13 cellular contexts compared by ENCODE assay signal in genomic region chr1:213669964-213670691, GRCh38.
DNase-seq lines count a peak whose midpoint lies in the region; ATAC-seq and TF ChIP-seq lines count a peak whose summit lies in the region.
"Had no signal": no experiment of that assay in that cellular context is flagged by ENCODE, and none has a peak within 500 bp of the region (broad histone marks: within the 10 kb centered on the region; RNA-seq: fewer than 3 reads in every experiment).

No MANE protein-coding gene starts in this region.

- H3K9me3 ChIP-seq in left ventricle myocardium inferior (replicated peaks) = no peaks in the 10 kb centered on the region

- POLR2A ChIA-PET in naive thymus-derived CD8-positive, alpha-beta T cell (lab: Charles Lee) = no interaction called here

- H3K4me1 Mint-ChIP-seq in activated CD4-positive, alpha-beta T cell treated with anti-CD3 and anti-CD28 coated beads, Interleukin-2, amount 10 ng/mL, durations not matched to agents 24 days and 14 days = peaks cover 3% of the 10 kb centered on the region
- H3K4me1 Mint-ChIP-seq in naive thymus-derived CD8-positive, alpha-beta T cell = peaks cover 3 to 10% (median 8%) of the 10 kb centered on the region in 4 donors
- H3K4me1 Mint-ChIP-seq: brain, natural killer cell had no signal

- H3K4me3 ChIP-seq in left ventricle myocardium inferior = no peak overlapping the region

- no peaks in the 10 kb centered on the region for H3K9me3 Mint-ChIP-seq in activated CD4-positive, alpha-beta T cell treated with anti-CD3 and anti-CD28 coated beads, Interleukin-2, amount 10 ng/mL, durations not matched to agents 24 days and 14 days
- peaks cover 0 to 4% (median 0%) of the 10 kb centered on the region in 9 donors for H3K9me3 Mint-ChIP-seq in naive thymus-derived CD8-positive, alpha-beta T cell
- H3K9me3 Mint-ChIP-seq: brain; natural killer cell; T-helper 1 cell treated with Interleukin-12 subunit alpha and Interleukin-12 subunit beta and Interleukin-4 antibody, amounts not matched to agents 30 μg/mL and 1 μg/mL, for 36 hours had no signal

- no peak overlapping the region for H3K27ac Mint-ChIP-seq in activated CD4-positive, alpha-beta T cell treated with anti-CD3 and anti-CD28 coated beads, Interleukin-2, amount 10 ng/mL, durations not matched to agents 24 days and 14 days
- H3K27ac Mint-ChIP-seq in naive thymus-derived CD8-positive, alpha-beta T cell = peak overlapping the region in 8 of 10 donors; percentile 1 to 90 (median 63)
- H3K27ac Mint-ChIP-seq: brain; natural killer cell; T-helper 1 cell treated with Interleukin-12 subunit alpha and Interleukin-12 subunit beta and Interleukin-4 antibody, amounts not matched to agents 30 μg/mL and 1 μg/mL, for 36 hours had no signal

- peak; percentile 92 to 96 for ATAC-seq in naive thymus-derived CD8-positive, alpha-beta T cell
- ATAC-seq in GM19328 (IDR thresholded peaks at IDR 0.05; ENCODE audit: unreplicated experiment) (no peak), HG03025 (IDR thresholded peaks at IDR 0.05; ENCODE audit: low FRiP score, unreplicated experiment) (no peak)
- ATAC-seq: natural killer cell had no signal

- no peaks in the 10 kb centered on the region for H3K36me3 Mint-ChIP-seq in activated CD4-positive, alpha-beta T cell treated with anti-CD3 and anti-CD28 coated beads, Interleukin-2, amount 10 ng/mL, durations not matched to agents 24 days and 14 days (ENCODE audit: low read depth)
- no peaks in the 10 kb centered on the region for H3K36me3 Mint-ChIP-seq in naive thymus-derived CD8-positive, alpha-beta T cell
- H3K36me3 Mint-ChIP-seq: brain, natural killer cell had no signal

- DNase-seq in activated CD4-positive, alpha-beta T cell treated with anti-CD3 and anti-CD28 coated beads for 1 hour = peak; percentile 12
- no peak for DNase-seq in activated CD4-positive, alpha-beta T cell treated with anti-CD3 and anti-CD28 coated beads for 48 hours
- DNase-seq in NCI-H2081 (lab: John Stamatoyannopoulos, UW) = peak; percentile 87 to 97
- peak; percentile 58 for DNase-seq in activated CD4-positive, alpha-beta T cell treated with anti-CD3 and anti-CD28 coated beads, Interleukin-2, amount 10 ng/mL, durations not matched to agents 24 days and 14 days
- DNase-seq in naive thymus-derived CD8-positive, alpha-beta T cell = peak in 8 of 10 donors; percentile 10 to 73 (median 26)
- DNase-seq in left ventricle myocardium inferior = no peak
- DNase-seq: 8988T; activated CD8-positive, alpha-beta memory T cell treated with anti-CD3 and anti-CD28 coated beads, Interleukin-2, amount 50 U/mL, for 4 hours; natural killer cell had no signal

- no peaks in the 10 kb centered on the region for H3K4me1 ChIP-seq in left ventricle myocardium inferior

- H3K27me3 ChIP-seq in left ventricle myocardium inferior (ENCODE audit: low read depth) = peaks cover 1% of the 10 kb centered on the region

- intact Hi-C loops in activated CD4-positive, alpha-beta T cell treated with anti-CD3 and anti-CD28 coated beads, Interleukin-2, amount 10 ng/mL, durations not matched to agents 24 days and 14 days (cut with micrococcal nuclease) = no loop called here
- intact Hi-C loops in left ventricle myocardium inferior (cut with micrococcal nuclease) = no loop called here

- H3K27me3 Mint-ChIP-seq in activated CD4-positive, alpha-beta T cell treated with anti-CD3 and anti-CD28 coated beads, Interleukin-2, amount 10 ng/mL, durations not matched to agents 24 days and 14 days = peaks cover 2% of the 10 kb centered on the region
- no peaks in the 10 kb centered on the region for H3K27me3 Mint-ChIP-seq in naive thymus-derived CD8-positive, alpha-beta T cell

- no peak for TF ChIP-seq CTCF in left ventricle myocardium inferior (IDR thresholded peaks at IDR 0.05; ENCODE audit: borderline replicate concordance)

- H3K27ac ChIP-seq in left ventricle myocardium inferior (replicated peaks) = no peak overlapping the region

- no peaks in the 10 kb centered on the region for H3K36me3 ChIP-seq in left ventricle myocardium inferior

- H3K4me3 Mint-ChIP-seq in activated CD4-positive, alpha-beta T cell treated with anti-CD3 and anti-CD28 coated beads, Interleukin-2, amount 10 ng/mL, durations not matched to agents 24 days and 14 days = no peak overlapping the region
- H3K4me3 Mint-ChIP-seq in naive thymus-derived CD8-positive, alpha-beta T cell = peak overlapping the region in 1 of 10 donors; percentile 49
- H3K4me3 Mint-ChIP-seq: brain; natural killer cell; T-helper 1 cell treated with Interleukin-12 subunit alpha and Interleukin-12 subunit beta and Interleukin-4 antibody, amounts not matched to agents 30 μg/mL and 1 μg/mL, for 36 hours had no signal

Comparison
In these comparisons a context has a peak if more than half of its experiments do, and no peak if none do; other contexts are left out.
1. DNase-seq: peak in activated CD4-positive, alpha-beta T cell treated with anti-CD3 and anti-CD28 coated beads for 1 hour (single experiment), NCI-H2081 (2 of 2), activated CD4-positive, alpha-beta T cell treated with anti-CD3 and anti-CD28 coated beads, Interleukin-2, amount 10 ng/mL, durations not matched to agents 24 days and 14 days (single experiment) and naive thymus-derived CD8-positive, alpha-beta T cell (8 of 10); none in activated CD4-positive, alpha-beta T cell treated with anti-CD3 and anti-CD28 coated beads for 48 hours (single experiment) and left ventricle myocardium inferior (single experiment).
2. ATAC-seq: peak in naive thymus-derived CD8-positive, alpha-beta T cell (2 of 2); none in GM19328 (single experiment) and HG03025 (single experiment).